16 cellular contexts compared by ENCODE assay signal in genomic region chr18:21101172-21101571, GRCh38. TPM values are rescaled to one million over a fixed set of nuclear protein-coding genes. Genes with fewer than 3 reads are reported as not detected.
DNase-seq lines count a peak whose midpoint lies in the region; ATAC-seq and TF ChIP-seq lines count a peak whose summit lies in the region.
"Had no signal": no experiment of that assay in that cellular context is flagged by ENCODE, and none has a peak within 500 bp of the region (broad histone marks: within the 10 kb centered on the region; RNA-seq: fewer than 3 reads in every experiment).

No MANE protein-coding gene starts in this region.

- H3K36me3 ChIP-seq in Loucy (ENCODE audit: insufficient read depth, low read length), result no peaks in the 10 kb centered on the region

- H3K36me3 Mint-ChIP-seq in natural killer cell, result no peaks in the 10 kb centered on the region
- H3K36me3 Mint-ChIP-seq in natural killer cell treated with Interleukin-12 subunit alpha and Interleukin-12 subunit beta and Interleukin-15 and Interleukin-18, amount 100 ng/mL, for 72 hours, result no peaks in the 10 kb centered on the region
- H3K36me3 Mint-ChIP-seq in dendritic cell treated with granulocyte-macrophage colony-stimulating factor and Interleukin-4, amounts not matched to agents 40 ng/mL and 50 ng/mL, for 4 days (ENCODE audit: low read depth), result no peaks in the 10 kb centered on the region
- H3K36me3 Mint-ChIP-seq in stimulated activated memory B cell treated with anti-CD40 and anti-IgM and Interleukin-4, amounts not matched to agents 10 μg/mL and 1 μg/mL and 100 μg/mL, for 72 hours, result peaks cover 6% of the 10 kb centered on the region

- H3K27me3 ChIP-seq in Loucy (ENCODE audit: insufficient read depth, low read length, poor library complexity, severe bottlenecking), result no peaks in the 10 kb centered on the region

- no peaks in the 10 kb centered on the region for H3K9me2 ChIP-seq in Loucy (replicated peaks; ENCODE audit: low read depth, low read length)

- peaks cover 95% of the 10 kb centered on the region for H4K20me1 ChIP-seq in Loucy (ENCODE audit: insufficient read depth, low read length, poor library complexity, severe bottlenecking)

- H3K27me3 Mint-ChIP-seq in natural killer cell (ENCODE audit: low read depth in 2 of 2), result no peaks in the 10 kb centered on the region
- no peaks in the 10 kb centered on the region for H3K27me3 Mint-ChIP-seq in natural killer cell treated with Interleukin-12 subunit alpha and Interleukin-12 subunit beta and Interleukin-15 and Interleukin-18, amount 100 ng/mL, for 72 hours
- no peaks in the 10 kb centered on the region for H3K27me3 Mint-ChIP-seq in dendritic cell treated with granulocyte-macrophage colony-stimulating factor and Interleukin-4, amounts not matched to agents 40 ng/mL and 50 ng/mL, for 4 days
- no peaks in the 10 kb centered on the region for H3K27me3 Mint-ChIP-seq in stimulated activated memory B cell treated with anti-CD40 and anti-IgM and Interleukin-4, amounts not matched to agents 10 μg/mL and 1 μg/mL and 100 μg/mL, for 72 hours

- peak overlapping the region; percentile 96 for H3K4me2 ChIP-seq in Loucy (ENCODE audit: low read depth, low read length, poor library complexity, severe bottlenecking)

- H3K4me1 Mint-ChIP-seq in natural killer cell, result peaks cover 64 to 65% of the 10 kb centered on the region in 2 donors
- peaks cover 65 to 70% of the 10 kb centered on the region in 2 donors for H3K4me1 Mint-ChIP-seq in natural killer cell treated with Interleukin-12 subunit alpha and Interleukin-12 subunit beta and Interleukin-15 and Interleukin-18, amount 100 ng/mL, for 72 hours (ENCODE audit: low read depth in 2 of 2)
- peaks cover 70% of the 10 kb centered on the region for H3K4me1 Mint-ChIP-seq in dendritic cell treated with granulocyte-macrophage colony-stimulating factor and Interleukin-4, amounts not matched to agents 40 ng/mL and 50 ng/mL, for 4 days (ENCODE audit: low read depth)
- peaks cover 69% of the 10 kb centered on the region for H3K4me1 Mint-ChIP-seq in stimulated activated memory B cell treated with anti-CD40 and anti-IgM and Interleukin-4, amounts not matched to agents 10 μg/mL and 1 μg/mL and 100 μg/mL, for 72 hours

- peak overlapping the region; percentile 37 to 67 for H3K27ac Mint-ChIP-seq in natural killer cell
- H3K27ac Mint-ChIP-seq in natural killer cell treated with Interleukin-12 subunit alpha and Interleukin-12 subunit beta and Interleukin-15 and Interleukin-18, amount 100 ng/mL, for 72 hours, result peak overlapping the region in 1 of 2 donors; percentile 2
- H3K27ac Mint-ChIP-seq in dendritic cell treated with granulocyte-macrophage colony-stimulating factor and Interleukin-4, amounts not matched to agents 40 ng/mL and 50 ng/mL, for 4 days, result peak overlapping the region; percentile 12
- H3K27ac Mint-ChIP-seq in stimulated activated memory B cell treated with anti-CD40 and anti-IgM and Interleukin-4, amounts not matched to agents 10 μg/mL and 1 μg/mL and 100 μg/mL, for 72 hours, result peak overlapping the region; percentile 28
- H3K27ac Mint-ChIP-seq: HFFc6 had no signal

- H3K79me2 ChIP-seq in Loucy (ENCODE audit: insufficient read depth, low read length), result peaks cover 99% of the 10 kb centered on the region

- no peaks in the 10 kb centered on the region for H3F3A ChIP-seq in Loucy (ENCODE audit: low read depth)

- no peaks in the 10 kb centered on the region for H3K9me3 ChIP-seq in Loucy (ENCODE audit: insufficient read depth, low read depth, low read length)

- TF ChIP-seq CTCF in natural killer cell (IDR thresholded peaks at IDR 0.05) (no peak), Loucy (conservative IDR thresholded peaks at IDR 0.05; ENCODE audit: low read length) (no peak)

- H3K4me1 ChIP-seq in Loucy (ENCODE audit: insufficient read depth, low read length, poor library complexity, severe bottlenecking), result peaks cover 60% of the 10 kb centered on the region

- H2AFZ ChIP-seq in Loucy (ENCODE audit: low read length), result no peak overlapping the region

- H3K9ac ChIP-seq in Loucy (ENCODE audit: low read depth, low read length, poor library complexity, severe bottlenecking), result no peak overlapping the region

- H3K4me3 Mint-ChIP-seq in natural killer cell, result peak overlapping the region; percentile 22
- H3K4me3 Mint-ChIP-seq in natural killer cell treated with Interleukin-12 subunit alpha and Interleukin-12 subunit beta and Interleukin-15 and Interleukin-18, amount 100 ng/mL, for 72 hours, result no peak overlapping the region
- H3K4me3 Mint-ChIP-seq in dendritic cell treated with granulocyte-macrophage colony-stimulating factor and Interleukin-4, amounts not matched to agents 40 ng/mL and 50 ng/mL, for 4 days, result no peak overlapping the region
- H3K4me3 Mint-ChIP-seq in stimulated activated memory B cell treated with anti-CD40 and anti-IgM and Interleukin-4, amounts not matched to agents 10 μg/mL and 1 μg/mL and 100 μg/mL, for 72 hours, result no peak overlapping the region
- H3K4me3 Mint-ChIP-seq: HFFc6 had no signal

- no peak for DNase-seq in natural killer cell
- DNase-seq in natural killer cell treated with Interleukin-12 subunit alpha and Interleukin-12 subunit beta and Interleukin-15 and Interleukin-18, amount 100 ng/mL, for 72 hours (ENCODE audit: low spot score), result no peak
- DNase-seq in caudate nucleus (lab: John Stamatoyannopoulos, UW), result no peak
- DNase-seq in SKM-1 treated with dmso at 0.1 percent for 144 hours (lab: John Stamatoyannopoulos, UW; ENCODE audit: unreplicated experiment), result no peak
- DNase-seq in NCI-H524 treated with DMSO at 0.1 percent for 48 hours (lab: John Stamatoyannopoulos, UW), result no peak
- DNase-seq: DMS79 treated with DMSO at 0.1 percent for 48 hours, GF-D8, GOT3, HFFc6, KBM-7, NCI-H1436 treated with DMSO at 0.1 percent for 48 hours, NCI-H2081 had no signal

- no peak for ATAC-seq in natural killer cell
- ATAC-seq in natural killer cell treated with Interleukin-12 subunit alpha and Interleukin-12 subunit beta and Interleukin-15 and Interleukin-18, amount 100 ng/mL, for 72 hours, result no peak
- ATAC-seq in stimulated activated memory B cell treated with anti-CD40 and anti-IgM and Interleukin-4, amounts not matched to agents 10 μg/mL and 1 μg/mL and 100 μg/mL, for 72 hours, result no peak
- ATAC-seq: Panc1 had no signal

- H3K27ac ChIP-seq in caudate nucleus (ENCODE audit: low read depth, low read length), result no peak overlapping the region

- peak overlapping the region; percentile 23 for H3K4me3 ChIP-seq in Loucy (ENCODE audit: low read length, poor library complexity, severe bottlenecking)

- intact Hi-C loops in natural killer cell (cut with micrococcal nuclease), result no loop called here
- intact Hi-C loops in dendritic cell treated with granulocyte-macrophage colony-stimulating factor and Interleukin-4, amounts not matched to agents 40 ng/mL and 50 ng/mL, for 4 days (cut with micrococcal nuclease), result no loop called here

- no peaks in the 10 kb centered on the region for H3K9me3 Mint-ChIP-seq in natural killer cell
- no peaks in the 10 kb centered on the region for H3K9me3 Mint-ChIP-seq in natural killer cell treated with Interleukin-12 subunit alpha and Interleukin-12 subunit beta and Interleukin-15 and Interleukin-18, amount 100 ng/mL, for 72 hours
- H3K9me3 Mint-ChIP-seq in dendritic cell treated with granulocyte-macrophage colony-stimulating factor and Interleukin-4, amounts not matched to agents 40 ng/mL and 50 ng/mL, for 4 days, result no peaks in the 10 kb centered on the region
- H3K9me3 Mint-ChIP-seq in stimulated activated memory B cell treated with anti-CD40 and anti-IgM and Interleukin-4, amounts not matched to agents 10 μg/mL and 1 μg/mL and 100 μg/mL, for 72 hours, result no peaks in the 10 kb centered on the region
- H3K9me3 Mint-ChIP-seq: HFFc6 had no signal

RNA-seq across cellular contexts. Expression of gene ROCK1, which starts 10.4 kb away (rescaled TPM):
- total RNA-seq in natural killer cell, result 100 to 1,000 TPM; 139 to 152 (median 149) TPM
- 10 to 100 TPM; 68.1 to 74.9 TPM for total RNA-seq in natural killer cell treated with Interleukin-12 subunit alpha and Interleukin-12 subunit beta and Interleukin-15 and Interleukin-18, amount 100 ng/mL, for 72 hours
